1 cellular context compared by ENCODE assay signal in genomic region chr14:69270795-69271708, GRCh38.
TF ChIP-seq lines count a peak whose summit lies in the region.

No MANE protein-coding gene starts in this region.

TF ChIP-seq in IMR-90, 13 proteins besides CTCF, POLR2A, EP300 and RAD21 (continued from another document):
- TF ChIP-seq, protein P1, sequence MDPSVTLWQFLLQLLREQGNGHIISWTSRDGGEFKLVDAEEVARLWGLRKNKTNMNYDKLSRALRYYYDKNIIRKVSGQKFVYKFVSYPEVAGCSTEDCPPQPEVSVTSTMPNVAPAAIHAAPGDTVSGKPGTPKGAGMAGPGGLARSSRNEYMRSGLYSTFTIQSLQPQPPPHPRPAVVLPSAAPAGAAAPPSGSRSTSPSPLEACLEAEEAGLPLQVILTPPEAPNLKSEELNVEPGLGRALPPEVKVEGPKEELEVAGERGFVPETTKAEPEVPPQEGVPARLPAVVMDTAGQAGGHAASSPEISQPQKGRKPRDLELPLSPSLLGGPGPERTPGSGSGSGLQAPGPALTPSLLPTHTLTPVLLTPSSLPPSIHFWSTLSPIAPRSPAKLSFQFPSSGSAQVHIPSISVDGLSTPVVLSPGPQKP (IDR thresholded peaks at IDR 0.05; ENCODE audit: borderline replicate concordance, low read depth, low read length): no peak
- no peak for TF ChIP-seq MXI1 (IDR thresholded peaks at IDR 0.05; ENCODE audit: borderline replicate concordance, low read depth, low read length)
- TF ChIP-seq MAZ (IDR thresholded peaks at IDR 0.05; ENCODE audit: borderline replicate concordance, low read depth, low read length): no peak
- TF ChIP-seq SMC3 (IDR thresholded peaks at IDR 0.05; ENCODE audit: low read depth, low read length): no peak
TF ChIP-seq in IMR-90: peak in this region for 0.
